ENCODE assay signal across 8 cellular contexts in the genomic region with DNA sequence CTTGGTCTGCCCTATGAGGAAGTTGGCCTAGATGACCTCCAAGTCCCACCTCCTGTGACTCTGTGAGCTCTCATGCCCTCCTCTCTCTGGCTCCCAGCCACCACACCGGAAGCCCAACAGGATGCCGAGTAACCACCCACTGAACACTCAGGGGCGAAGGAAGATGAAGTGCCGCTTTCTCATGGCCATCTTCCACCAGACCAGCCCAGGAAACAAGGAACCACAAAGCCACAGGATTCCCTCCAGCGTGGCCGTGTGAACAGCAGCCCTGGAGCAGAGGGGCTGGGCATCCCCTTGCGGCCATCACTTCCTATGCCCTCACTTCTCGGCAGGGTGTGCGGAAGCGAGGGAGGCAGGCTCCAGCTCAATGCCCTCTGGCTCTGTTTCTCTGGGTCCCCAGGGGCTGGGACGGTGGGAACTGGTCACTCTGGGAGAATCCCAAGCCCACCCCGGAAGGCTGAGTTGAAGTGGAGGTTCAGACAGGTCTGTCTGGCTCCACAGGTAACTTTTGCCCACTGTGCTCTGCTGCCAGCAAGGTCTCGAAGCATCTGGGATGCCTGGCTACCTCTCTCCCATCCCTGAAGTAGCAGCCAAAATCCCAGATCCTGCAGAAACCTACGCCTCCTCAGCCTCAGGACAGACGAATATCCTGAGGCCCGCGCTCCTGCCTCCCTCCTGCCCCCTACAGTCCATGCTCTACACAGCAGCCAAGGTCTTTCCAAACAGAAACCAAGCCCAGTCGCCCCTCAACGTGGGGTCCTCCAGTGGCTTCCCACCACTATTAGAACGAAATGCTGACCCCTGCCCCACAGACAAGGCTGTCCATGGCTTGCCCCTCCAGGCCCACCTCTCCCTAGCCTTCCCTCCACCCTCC. TPM values are rescaled to one million over a fixed set of nuclear protein-coding genes. Genes with fewer than 3 reads are reported as not detected.
DNase-seq lines count a peak whose midpoint lies in the region; ATAC-seq and TF ChIP-seq lines count a peak whose summit lies in the region.

No MANE protein-coding gene starts in this region.

- H3K36me3 ChIP-seq in CD8-positive, alpha-beta memory T cell (ENCODE audit: insufficient read depth, low read length) = no peaks in the 10 kb centered on the region
- H3K36me3 ChIP-seq in hepatocyte (replicated peaks; ENCODE audit: insufficient read depth, low read depth) (no peaks in the 10 kb centered on the region), skeletal muscle tissue (ENCODE audit: control insufficient read depth in 3 of 3, insufficient read depth in 3 of 3, low read length in 3 of 3) (no peaks in the 10 kb centered on the region)

- H3K79me2 ChIP-seq in hepatocyte = peaks cover 94% of the 10 kb centered on the region

- peak overlapping the region; percentile 91 to 99 (median 98) for H3K27ac Mint-ChIP-seq in CD8-positive, alpha-beta memory T cell
- H3K27ac Mint-ChIP-seq in T-cell = peak overlapping the region; percentile 98 to 99

- CTCF ChIA-PET in CD8-positive, alpha-beta memory T cell (lab: Charles Lee) = interaction anchor here (0.9 to 4.9 kb wide), 13 partner anchors 10 to 103 kb away, joined by 3 to 49 read pairs (median 9); partner anchors contain the start of gene ECE1
- CTCF ChIA-PET in T-cell (lab: Charles Lee) = interaction anchor here (0.7 to 2.8 kb wide), 9 partner anchors 11 to 480 kb away, joined by 3 to 37 read pairs (median 7); no protein-coding TSS in a partner anchor

- peaks cover 1% of the 10 kb centered on the region for H4K20me1 ChIP-seq in hepatocyte (ENCODE audit: insufficient read depth, poor library complexity, severe bottlenecking)

- no peaks in the 10 kb centered on the region for H3K9me2 ChIP-seq in hepatocyte (replicated peaks; ENCODE audit: insufficient read depth)

- POLR2A ChIA-PET in CD8-positive, alpha-beta memory T cell (lab: Charles Lee) = interaction anchor here (1.0 to 3.4 kb wide), 6 partner anchors 9 to 64 kb away, joined by 3 to 44 read pairs (median 6); no protein-coding TSS in a partner anchor
- POLR2A ChIA-PET in T-cell (lab: Charles Lee) = interaction anchor here (0.6 to 1.4 kb wide), 5 partner anchors 10 to 700 kb away, joined by 3 to 9 read pairs (median 4); no protein-coding TSS in a partner anchor

- WGBS in hepatocyte (ENCODE audit: low lambda C conversion rate, missing lambda C conversion rate) = 64% methylated on average over 19 of the region's 20 CpGs

- no peaks in the 10 kb centered on the region for H3K27me3 Mint-ChIP-seq in CD8-positive, alpha-beta memory T cell
- no peaks in the 10 kb centered on the region for H3K27me3 Mint-ChIP-seq in T-cell

- DNase-seq in CD8-positive, alpha-beta memory T cell = peak; percentile 74 to 91 (median 90)
- peak; percentile 61 to 89 (median 81) for DNase-seq in T-cell
- peak; percentile 96 for DNase-seq in amniotic epithelial cell (ENCODE audit: low read depth)
- DNase-seq in hepatocyte (ENCODE audit: low spot score) = peak; percentile 68

- ATAC-seq in GM19438 (IDR thresholded peaks at IDR 0.05; ENCODE audit: low read depth, unreplicated experiment) = peak; percentile 75
- ATAC-seq in HG03575 (IDR thresholded peaks at IDR 0.05; ENCODE audit: extremely low read depth, insufficient number of reproducible peaks, low FRiP score, unreplicated experiment) = peak; percentile 53
- peak; percentile 86 to 94 (median 91) for ATAC-seq in T-cell (replicated peaks in 1 of 4)
- ATAC-seq in HG02938 (IDR thresholded peaks at IDR 0.05; ENCODE audit: unreplicated experiment) = no peak

- H3K4me3 Mint-ChIP-seq in CD8-positive, alpha-beta memory T cell = peak overlapping the region; percentile 76 to 91 (median 87)
- H3K4me3 Mint-ChIP-seq in T-cell = peak overlapping the region; percentile 80 to 91 (median 81)

- peak overlapping the region; percentile 34 to 78 (median 54) for H3K9ac ChIP-seq in skeletal muscle tissue (ENCODE audit: low read depth in 1 of 3, low read length in 3 of 3)

- no peaks in the 10 kb centered on the region for H3K9me3 ChIP-seq in CD8-positive, alpha-beta memory T cell (ENCODE audit: low read length)
- no peaks in the 10 kb centered on the region for H3K9me3 ChIP-seq in hepatocyte (ENCODE audit: low read depth)
- no peaks in the 10 kb centered on the region for H3K9me3 ChIP-seq in skeletal muscle tissue (ENCODE audit: control insufficient read depth in 3 of 3, low read length in 3 of 3)

- peak overlapping the region; percentile 69 for H3K27ac ChIP-seq in CD8-positive, alpha-beta memory T cell (ENCODE audit: low read depth, low read length)
- H3K27ac ChIP-seq in hepatocyte (peak overlapping the region; percentile 63), skeletal muscle tissue (ENCODE audit: low read depth, low read length) (peak overlapping the region; percentile 65)

- peak overlapping the region; percentile 51 for H3K4me3 ChIP-seq in CD8-positive, alpha-beta memory T cell (ENCODE audit: low read length)
- H3K4me3 ChIP-seq in hepatocyte (no peak overlapping the region), skeletal muscle tissue (ENCODE audit: low read length in 3 of 3) (peak overlapping the region; percentile 57 to 69 (median 65))

- H2AFZ ChIP-seq in hepatocyte = no peak overlapping the region

- TF ChIP-seq CTCF in hepatocyte (IDR thresholded peaks at IDR 0.05; ENCODE audit: poor library complexity) = peak; percentile 65

- peaks cover 84% of the 10 kb centered on the region for H3K4me1 ChIP-seq in CD8-positive, alpha-beta memory T cell (ENCODE audit: insufficient read depth, low read length)
- peaks cover 95% of the 10 kb centered on the region for H3K4me1 ChIP-seq in hepatocyte (ENCODE audit: insufficient read depth)
- peaks cover 55 to 71% (median 61%) of the 10 kb centered on the region in 3 donors for H3K4me1 ChIP-seq in skeletal muscle tissue (ENCODE audit: control insufficient read depth in 3 of 3, insufficient read depth in 3 of 3, low read length in 3 of 3)

- H3K4me2 ChIP-seq in hepatocyte = peak overlapping the region; percentile 65

- H3K4me1 Mint-ChIP-seq in CD8-positive, alpha-beta memory T cell = peaks cover 66 to 89% (median 84%) of the 10 kb centered on the region in 3 donors
- H3K4me1 Mint-ChIP-seq in T-cell = peaks cover 87 to 90% (median 88%) of the 10 kb centered on the region in 3 donors

- no peaks in the 10 kb centered on the region for H3K9me3 Mint-ChIP-seq in CD8-positive, alpha-beta memory T cell
- no peaks in the 10 kb centered on the region for H3K9me3 Mint-ChIP-seq in T-cell

- peaks cover 0 to 9% (median 0%) of the 10 kb centered on the region in 3 donors for H3K36me3 Mint-ChIP-seq in CD8-positive, alpha-beta memory T cell
- H3K36me3 Mint-ChIP-seq in T-cell = peaks cover 2% of the 10 kb centered on the region

- H3K27me3 ChIP-seq in CD8-positive, alpha-beta memory T cell (ENCODE audit: insufficient read depth, low read length, poor library complexity, severe bottlenecking) = no peaks in the 10 kb centered on the region
- H3K27me3 ChIP-seq in hepatocyte = no peaks in the 10 kb centered on the region
- peaks cover 0 to 15% (median 11%) of the 10 kb centered on the region in 3 donors for H3K27me3 ChIP-seq in skeletal muscle tissue (ENCODE audit: control insufficient read depth in 3 of 3, insufficient read depth in 3 of 3, low read length in 3 of 3)

RNA-seq across cellular contexts. Expression of gene ECE1, which starts 44.2 kb away (rescaled TPM):
- total RNA-seq in CD8-positive, alpha-beta memory T cell = 10 to 100 TPM; 78.2 to 88.4 TPM
- polyA plus RNA-seq in CD8-positive, alpha-beta memory T cell = 41.5 TPM
- total RNA-seq in T-cell (10 to 100 TPM; 81.0 to 94.5 (median 87.1) TPM), hepatocyte (35.1 and 60.8 TPM in 2 replicates), skeletal muscle tissue (25.6 TPM)
- polyA plus RNA-seq in hepatocyte = 84.4 and 90.6 TPM in 2 replicates
